Comparison of ENCODE assay signal across 12 cellular contexts in genomic region chr9:130072515-130073235, GRCh38. TPM values are rescaled to one million over a fixed set of nuclear protein-coding genes. Genes with fewer than 3 reads are reported as not detected.
DNase-seq lines count a peak whose midpoint lies in the region; ATAC-seq, FAIRE-seq and TF ChIP-seq lines count a peak whose summit lies in the region.
"Had no signal": no experiment of that assay in that cellular context is flagged by ENCODE, and none has a peak within 500 bp of the region (broad histone marks: within the 10 kb centered on the region; RNA-seq: fewer than 3 reads in every experiment).

No MANE protein-coding gene starts in this region.

- TF ChIP-seq CTCF in endothelial cell of umbilical vein (IDR thresholded peaks at IDR 0.05; ENCODE audit: extremely low read depth in 1 of 2, insufficient read depth in 1 of 2, low read depth in 1 of 2, low read length in 2 of 2) = no peak
- TF ChIP-seq CTCF in progenitor cell of endocrine pancreas (IDR thresholded peaks at IDR 0.05; ENCODE audit: unreplicated experiment) = no peak

- POLR2A ChIA-PET in activated CD4-positive, alpha-beta T cell treated with anti-CD3 and anti-CD28 coated beads for 36 hours (lab: Charles Lee) = no interaction called here
- POLR2A ChIA-PET in activated CD4-positive, alpha-beta T cell treated with anti-CD3 and anti-CD28 coated beads, Interleukin-2, amount 10 ng/mL, durations not matched to agents 7 days and 5 days (lab: Charles Lee) = no interaction called here
- POLR2A ChIA-PET in endothelial cell of umbilical vein (lab: Charles Lee) = no interaction called here

- BruUV-seq in endothelial cell of umbilical vein (replicated peaks; lab: Mats Ljungman, UMichigan) = no TSS peak

- peak; percentile 20 for DNase-seq in activated CD4-positive, alpha-beta T cell treated with anti-CD3 and anti-CD28 coated beads for 36 hours
- DNase-seq in activated CD4-positive, alpha-beta T cell treated with anti-CD3 and anti-CD28 coated beads, Interleukin-2, amount 10 ng/mL, durations not matched to agents 7 days and 5 days = no peak
- DNase-seq in RCC 7860 (ENCODE audit: low spot score) = peak; percentile 79
- DNase-seq in endothelial cell of umbilical vein (ENCODE audit: low read depth, low spot score) = peak; percentile 79
- no peak for DNase-seq in progenitor cell of endocrine pancreas (ENCODE audit: low spot score, unreplicated experiment)
- no peak for DNase-seq in Karpas-422
- DNase-seq: activated naive CD4-positive, alpha-beta T cell treated with anti-CD3 and anti-CD28 coated beads, Interleukin-2, amount 50 U/mL, for 16 hours; DMS79 treated with DMSO at 0.1 percent for 48 hours; NCI-H1417 treated with DMSO at 0.1 percent for 48 hours had no signal

- dilution Hi-C loops in endothelial cell of umbilical vein (cut with MboI; ENCODE audit: extremely low pct_ligation_motif_present, low sequenced_read_pairs) = no loop called here

- H3K27ac Mint-ChIP-seq in activated CD4-positive, alpha-beta T cell treated with anti-CD3 and anti-CD28 coated beads for 36 hours = peak overlapping the region; percentile 56
- no peak overlapping the region for H3K27ac Mint-ChIP-seq in activated CD4-positive, alpha-beta T cell treated with anti-CD3 and anti-CD28 coated beads, Interleukin-2, amount 10 ng/mL, durations not matched to agents 7 days and 5 days
- H3K27ac Mint-ChIP-seq in progenitor cell of endocrine pancreas = peak overlapping the region; percentile 88

- no peaks in the 10 kb centered on the region for H3K9me3 Mint-ChIP-seq in activated CD4-positive, alpha-beta T cell treated with anti-CD3 and anti-CD28 coated beads for 36 hours (ENCODE audit: low read depth)
- no peaks in the 10 kb centered on the region for H3K9me3 Mint-ChIP-seq in activated CD4-positive, alpha-beta T cell treated with anti-CD3 and anti-CD28 coated beads, Interleukin-2, amount 10 ng/mL, durations not matched to agents 7 days and 5 days
- H3K9me3 Mint-ChIP-seq in progenitor cell of endocrine pancreas (ENCODE audit: low read depth) = no peaks in the 10 kb centered on the region

- H3K36me3 Mint-ChIP-seq in activated CD4-positive, alpha-beta T cell treated with anti-CD3 and anti-CD28 coated beads for 36 hours (ENCODE audit: low read depth) = peaks cover 18% of the 10 kb centered on the region
- H3K36me3 Mint-ChIP-seq in activated CD4-positive, alpha-beta T cell treated with anti-CD3 and anti-CD28 coated beads, Interleukin-2, amount 10 ng/mL, durations not matched to agents 7 days and 5 days (ENCODE audit: low read depth) = peaks cover 15% of the 10 kb centered on the region
- H3K36me3 Mint-ChIP-seq in progenitor cell of endocrine pancreas (ENCODE audit: insufficient read depth) = peaks cover 13% of the 10 kb centered on the region

- H3K9me2 ChIP-seq in Karpas-422 (replicated peaks; ENCODE audit: insufficient read depth, low read length) = no peaks in the 10 kb centered on the region

- H3K9ac ChIP-seq in endothelial cell of umbilical vein (replicated peaks; ENCODE audit: extremely low read depth, insufficient read depth, low read length) (peak overlapping the region; percentile 22), Karpas-422 (ENCODE audit: low read length) (no peak overlapping the region)

- no peaks in the 10 kb centered on the region for H3K27me3 Mint-ChIP-seq in activated CD4-positive, alpha-beta T cell treated with anti-CD3 and anti-CD28 coated beads for 36 hours
- no peaks in the 10 kb centered on the region for H3K27me3 Mint-ChIP-seq in activated CD4-positive, alpha-beta T cell treated with anti-CD3 and anti-CD28 coated beads, Interleukin-2, amount 10 ng/mL, durations not matched to agents 7 days and 5 days
- H3K27me3 Mint-ChIP-seq in progenitor cell of endocrine pancreas = no peaks in the 10 kb centered on the region

- peak; percentile 67 for ATAC-seq in activated CD4-positive, alpha-beta T cell treated with anti-CD3 and anti-CD28 coated beads for 36 hours
- no peak for ATAC-seq in GM21447 (IDR thresholded peaks at IDR 0.05; ENCODE audit: unreplicated experiment)
- ATAC-seq in HG03520 (IDR thresholded peaks at IDR 0.05; ENCODE audit: unreplicated experiment) = no peak

- no peak overlapping the region for H3K4me3 Mint-ChIP-seq in activated CD4-positive, alpha-beta T cell treated with anti-CD3 and anti-CD28 coated beads for 36 hours
- H3K4me3 Mint-ChIP-seq in activated CD4-positive, alpha-beta T cell treated with anti-CD3 and anti-CD28 coated beads, Interleukin-2, amount 10 ng/mL, durations not matched to agents 7 days and 5 days = no peak overlapping the region
- H3K4me3 Mint-ChIP-seq in progenitor cell of endocrine pancreas (ENCODE audit: low read depth) = no peak overlapping the region

- no peaks in the 10 kb centered on the region for H4K20me1 ChIP-seq in endothelial cell of umbilical vein (replicated peaks; ENCODE audit: control insufficient read depth, extremely low read depth, insufficient read depth, low read length)
- no peaks in the 10 kb centered on the region for H4K20me1 ChIP-seq in Karpas-422 (ENCODE audit: insufficient read depth, low read depth, low read length)

- H3K27ac ChIP-seq in endothelial cell of umbilical vein (ENCODE audit: insufficient read depth, low read depth, low read length) = peak overlapping the region; percentile 88
- no peak overlapping the region for H3K27ac ChIP-seq in Karpas-422 (ENCODE audit: low read length)
- H3K27ac ChIP-seq: A549 had no signal

- H3K79me2 ChIP-seq in endothelial cell of umbilical vein (ENCODE audit: control insufficient read depth, insufficient read depth, low read length) = peaks cover 35% of the 10 kb centered on the region
- peaks cover 78% of the 10 kb centered on the region for H3K79me2 ChIP-seq in Karpas-422 (ENCODE audit: low read length)

- H2AFZ ChIP-seq in endothelial cell of umbilical vein (ENCODE audit: low read depth, low read length) (no peak overlapping the region), Karpas-422 (ENCODE audit: low read length) (no peak overlapping the region)

- no peak for TF ChIP-seq POLR2A in endothelial cell of umbilical vein (IDR thresholded peaks at IDR 0.05; ENCODE audit: low read depth, low read length)

- H3K4me1 Mint-ChIP-seq in activated CD4-positive, alpha-beta T cell treated with anti-CD3 and anti-CD28 coated beads for 36 hours = peaks cover 31% of the 10 kb centered on the region
- H3K4me1 Mint-ChIP-seq in activated CD4-positive, alpha-beta T cell treated with anti-CD3 and anti-CD28 coated beads, Interleukin-2, amount 10 ng/mL, durations not matched to agents 7 days and 5 days = peaks cover 27% of the 10 kb centered on the region
- H3K4me1 Mint-ChIP-seq in progenitor cell of endocrine pancreas (ENCODE audit: low read depth) = peaks cover 19% of the 10 kb centered on the region

- intact Hi-C loops in activated CD4-positive, alpha-beta T cell treated with anti-CD3 and anti-CD28 coated beads for 36 hours (cut with DNase I, micrococcal nuclease) = no loop called here
- intact Hi-C loops in endothelial cell of umbilical vein (cut with micrococcal nuclease) = no loop called here

- no peaks in the 10 kb centered on the region for H3K9me1 ChIP-seq in endothelial cell of umbilical vein (replicated peaks; ENCODE audit: control insufficient read depth, extremely low read depth, insufficient read depth, low read length)

- H3K9me3 ChIP-seq in endothelial cell of umbilical vein (replicated peaks; ENCODE audit: control insufficient read depth, insufficient read depth, low read length) (no peaks in the 10 kb centered on the region), Karpas-422 (ENCODE audit: low read length) (no peaks in the 10 kb centered on the region)
- H3K9me3 ChIP-seq: A549 had no signal

- H3K36me3 ChIP-seq in endothelial cell of umbilical vein (ENCODE audit: control insufficient read depth in 2 of 2, extremely low read depth in 1 of 2, insufficient read depth in 2 of 2, low read length in 2 of 2) (peaks cover 0 to 7% of the 10 kb centered on the region in 2 experiments), Karpas-422 (ENCODE audit: insufficient read depth, low read length) (peaks cover 4% of the 10 kb centered on the region; the same call in 1 of the 2 replicates)

- H3K4me2 ChIP-seq in endothelial cell of umbilical vein (ENCODE audit: insufficient read depth, low read length) (peak overlapping the region; percentile 29), Karpas-422 (ENCODE audit: low read depth, low read length, poor library complexity, severe bottlenecking) (no peak overlapping the region)
- H3K4me2 ChIP-seq: A549 had no signal

- FAIRE-seq in RCC 7860 (lab: Jason Lieb, UNC) (peak; percentile 49), endothelial cell of umbilical vein (lab: Jason Lieb, UNC) (no peak)
- FAIRE-seq: A549 had no signal

- H3K27me3 ChIP-seq in endothelial cell of umbilical vein (ENCODE audit: control insufficient read depth in 2 of 2, insufficient read depth in 2 of 2, low read length in 2 of 2) (no peaks in the 10 kb centered on the region), Karpas-422 (ENCODE audit: low read length) (no peaks in the 10 kb centered on the region)

- H3K4me3 ChIP-seq in endothelial cell of umbilical vein (replicated peaks in 1 of 3; ENCODE audit: insufficient read depth in 1 of 3, low read depth in 1 of 3, low read length in 3 of 3) (no peak overlapping the region), Karpas-422 (ENCODE audit: low read length) (no peak overlapping the region)
- H3K4me3 ChIP-seq: A549 had no signal

- H3K4me1 ChIP-seq in endothelial cell of umbilical vein (ENCODE audit: control insufficient read depth, extremely low read depth, insufficient read depth, low read length) (peaks cover 33% of the 10 kb centered on the region), Karpas-422 (ENCODE audit: low read length) (peaks cover 14% of the 10 kb centered on the region)

- CTCF ChIA-PET in activated CD4-positive, alpha-beta T cell treated with anti-CD3 and anti-CD28 coated beads for 36 hours (lab: Charles Lee) = interaction anchor here (0.6 kb wide), 2 partner anchors 15 to 335 kb away, joined by 3 to 6 read pairs; no protein-coding TSS in a partner anchor
- CTCF ChIA-PET in activated CD4-positive, alpha-beta T cell treated with anti-CD3 and anti-CD28 coated beads, Interleukin-2, amount 10 ng/mL, durations not matched to agents 7 days and 5 days (lab: Charles Lee) = interaction anchor here (0.6 to 1.6 kb wide), 4 partner anchors 13 to 40 kb away, joined by 3 to 5 read pairs (median 4); no protein-coding TSS in a partner anchor
- CTCF ChIA-PET in endothelial cell of umbilical vein (lab: Charles Lee) = interaction anchor here (1.1 to 1.2 kb wide), 2 partner anchors 19 to 187 kb away, joined by 3 to 4 read pairs; partner anchors contain the start of gene GPR107

RNA-seq across cellular contexts. Expression of gene GPR107, which starts 19.0 kb away (rescaled TPM):
- 10 to 100 TPM; 17.7 to 19.7 TPM for total RNA-seq in activated CD4-positive, alpha-beta T cell treated with anti-CD3 and anti-CD28 coated beads for 36 hours
- total RNA-seq in activated CD4-positive, alpha-beta T cell treated with anti-CD3 and anti-CD28 coated beads, Interleukin-2, amount 10 ng/mL, durations not matched to agents 7 days and 5 days = 10 to 100 TPM; 21.7 to 22.1 TPM
- 38.9 and 41.5 TPM in 2 replicates for total RNA-seq in endothelial cell of umbilical vein
- polyA plus RNA-seq in endothelial cell of umbilical vein = 25.9 and 27.2 TPM in 2 replicates
- polyA plus RNA-seq in endothelial cell of umbilical vein (2011; cell fraction: cytosol; rRNA removed) = 23.8 and 25.4 TPM in 2 replicates
- polyA plus RNA-seq in endothelial cell of umbilical vein (2011; cell fraction: nucleus; rRNA removed) = 38.0 and 38.7 TPM in 2 replicates
- 35.1 and 36.8 TPM in 2 replicates for polyA plus RNA-seq in endothelial cell of umbilical vein (2012)
- polyA minus RNA-seq in endothelial cell of umbilical vein = 47.9 and 53.6 TPM in 2 replicates
- 22.6 TPM for polyA minus RNA-seq in endothelial cell of umbilical vein (2011; cell fraction: cytosol; rRNA and poly(A)+ RNA removed)
- polyA minus RNA-seq in endothelial cell of umbilical vein (2011; cell fraction: nucleus; rRNA and poly(A)+ RNA removed) = 40.5 and 45.3 TPM in 2 replicates
- 46.7 and 48.7 TPM in 2 replicates for total RNA-seq in progenitor cell of endocrine pancreas
- total RNA-seq in Karpas-422 (2014; rRNA removed; shearing (Covaris generic); ENCODE audit: low replicate concordance) = 9.6 and 11.6 TPM in 2 replicates

RNA-seq across cellular contexts. Expression of gene FNBP1, which starts 29.7 kb away (rescaled TPM):
- 100 to 1,000 TPM; 254 to 354 TPM for total RNA-seq in activated CD4-positive, alpha-beta T cell treated with anti-CD3 and anti-CD28 coated beads for 36 hours
- 100 to 1,000 TPM; 206 to 247 TPM for total RNA-seq in activated CD4-positive, alpha-beta T cell treated with anti-CD3 and anti-CD28 coated beads, Interleukin-2, amount 10 ng/mL, durations not matched to agents 7 days and 5 days
- 36.2 and 43.9 TPM in 2 replicates for total RNA-seq in endothelial cell of umbilical vein
- polyA plus RNA-seq in endothelial cell of umbilical vein = 7.7 and 10.9 TPM in 2 replicates
- 12.9 and 13.1 TPM in 2 replicates for polyA plus RNA-seq in endothelial cell of umbilical vein (2011; cell fraction: cytosol; rRNA removed)
- polyA plus RNA-seq in endothelial cell of umbilical vein (2011; cell fraction: nucleus; rRNA removed) = 17.9 and 18.7 TPM in 2 replicates
- polyA plus RNA-seq in endothelial cell of umbilical vein (2012) = 14.3 and 20.1 TPM in 2 replicates
- 17.1 and 19.3 TPM in 2 replicates for polyA minus RNA-seq in endothelial cell of umbilical vein
- 16.2 TPM for polyA minus RNA-seq in endothelial cell of umbilical vein (2011; cell fraction: cytosol; rRNA and poly(A)+ RNA removed)
- 28.4 and 34.7 TPM in 2 replicates for polyA minus RNA-seq in endothelial cell of umbilical vein (2011; cell fraction: nucleus; rRNA and poly(A)+ RNA removed)
- total RNA-seq in progenitor cell of endocrine pancreas = 38.9 and 44.1 TPM in 2 replicates
- 205 and 280 TPM in 2 replicates for total RNA-seq in Karpas-422 (2014; rRNA removed; shearing (Covaris generic); ENCODE audit: low replicate concordance)

Comparison
In these comparisons a context has a peak if more than half of its experiments do, and no peak if none do; other contexts are left out.
1. DNase-seq: peak in activated CD4-positive, alpha-beta T cell treated with anti-CD3 and anti-CD28 coated beads for 36 hours (single experiment), RCC 7860 (single experiment) and endothelial cell of umbilical vein (single experiment); none in activated CD4-positive, alpha-beta T cell treated with anti-CD3 and anti-CD28 coated beads, Interleukin-2, amount 10 ng/mL, durations not matched to agents 7 days and 5 days (single experiment), progenitor cell of endocrine pancreas (single experiment) and Karpas-422 (single experiment).